24 cellular contexts compared by ENCODE assay signal in genomic region chr10:2111936-2112335, GRCh38.
DNase-seq lines count a peak whose midpoint lies in the region; FAIRE-seq and TF ChIP-seq lines count a peak whose summit lies in the region.
"Had no signal": no experiment of that assay in that cellular context is flagged by ENCODE, and none has a peak within 500 bp of the region (broad histone marks: within the 10 kb centered on the region; RNA-seq: fewer than 3 reads in every experiment).

No MANE protein-coding gene starts in this region.

- H3K4me1 Mint-ChIP-seq in astrocyte (ENCODE audit: low read depth, unreplicated experiment) = peaks cover 26% of the 10 kb centered on the region
- no peaks in the 10 kb centered on the region for H3K4me1 Mint-ChIP-seq in type B pancreatic cell (ENCODE audit: unreplicated experiment)
- H3K4me1 Mint-ChIP-seq in progenitor cell of endocrine pancreas (ENCODE audit: low read depth) = peaks cover 7% of the 10 kb centered on the region
- H3K4me1 Mint-ChIP-seq: activated CD8-positive, alpha-beta memory T cell treated with anti-CD3 and anti-CD28 coated beads, Interleukin-2, amount 10 ng/mL, durations not matched to agents 7 days and 5 days; activated naive CD4-positive, alpha-beta T cell treated with anti-CD3 and anti-CD28 coated beads, Interleukin-2, amount 10 ng/mL, durations not matched to agents 7 days and 5 days; central memory CD8-positive, alpha-beta T cell; stimulated activated effector memory CD8-positive, alpha-beta T cell treated with anti-CD3 and anti-CD28 coated beads, Interleukin-12 subunit alpha, Interleukin-12 subunit beta, amount 100 ng/mL, for 72 hours had no signal

- no peaks in the 10 kb centered on the region for H4K20me1 ChIP-seq in astrocyte (ENCODE audit: insufficient read depth, low read length)

- H3K27ac ChIP-seq in astrocyte (ENCODE audit: low read depth, low read length) = peak overlapping the region; percentile 50
- H3K27ac ChIP-seq: 22Rv1, heart left ventricle, lower lobe of right lung, sigmoid colon, upper lobe of right lung had no signal

- H2AFZ ChIP-seq in astrocyte (ENCODE audit: low read depth, low read length) = no peak overlapping the region

- H3K27me3 Mint-ChIP-seq in astrocyte (ENCODE audit: low read depth, unreplicated experiment) (no peaks in the 10 kb centered on the region), type B pancreatic cell (no peaks in the 10 kb centered on the region), progenitor cell of endocrine pancreas (no peaks in the 10 kb centered on the region)
- H3K27me3 Mint-ChIP-seq: activated CD8-positive, alpha-beta memory T cell treated with anti-CD3 and anti-CD28 coated beads, Interleukin-2, amount 10 ng/mL, durations not matched to agents 7 days and 5 days; central memory CD8-positive, alpha-beta T cell had no signal

- TF ChIP-seq CTCF in astrocyte (IDR thresholded peaks at IDR 0.05; ENCODE audit: insufficient read depth, low read depth, low read length) = no peak
- TF ChIP-seq CTCF in type B pancreatic cell (conservative IDR thresholded peaks at IDR 0.05) = no peak
- TF ChIP-seq CTCF in progenitor cell of endocrine pancreas (IDR thresholded peaks at IDR 0.05; ENCODE audit: unreplicated experiment) = no peak

- no peaks in the 10 kb centered on the region for H3K79me2 ChIP-seq in astrocyte (ENCODE audit: insufficient read depth, low read length)

- peak overlapping the region; percentile 32 for H3K4me2 ChIP-seq in astrocyte (ENCODE audit: low read length)

- no peaks in the 10 kb centered on the region for H3K36me3 ChIP-seq in astrocyte (ENCODE audit: insufficient read depth, low read length)
- H3K36me3 ChIP-seq: heart left ventricle, lower lobe of right lung, sigmoid colon, upper lobe of right lung had no signal

- H3K4me3 ChIP-seq in astrocyte (ENCODE audit: insufficient read depth, low read depth, low read length) = no peak overlapping the region
- H3K4me3 ChIP-seq: heart left ventricle, lower lobe of right lung, sigmoid colon, upper lobe of right lung had no signal

- H3K9me3 Mint-ChIP-seq in astrocyte (ENCODE audit: unreplicated experiment) (peaks cover 4% of the 10 kb centered on the region), type B pancreatic cell (peaks cover 7% of the 10 kb centered on the region), progenitor cell of endocrine pancreas (ENCODE audit: low read depth) (no peaks in the 10 kb centered on the region)
- H3K9me3 Mint-ChIP-seq: activated naive CD4-positive, alpha-beta T cell treated with anti-CD3 and anti-CD28 coated beads, Interleukin-2, amount 10 ng/mL, durations not matched to agents 7 days and 5 days; CD8-positive, alpha-beta T cell; central memory CD8-positive, alpha-beta T cell; stimulated activated effector memory CD8-positive, alpha-beta T cell treated with anti-CD3 and anti-CD28 coated beads, Interleukin-12 subunit alpha, Interleukin-12 subunit beta, amount 100 ng/mL, for 72 hours had no signal

- DNase-seq in NCI-H748 (lab: John Stamatoyannopoulos, UW; ENCODE audit: unreplicated experiment) (peak; percentile 1), NCI-H748 treated with DMSO at 0.1 percent for 48 hours (lab: John Stamatoyannopoulos, UW) (no peak), astrocyte (ENCODE audit: low read depth) (peak; percentile 95), iPS-NIHi7 (ENCODE audit: extremely low spot score) (peak; percentile 39), type B pancreatic cell (ENCODE audit: extremely low spot score, unreplicated experiment) (no peak), progenitor cell of endocrine pancreas (ENCODE audit: low spot score, unreplicated experiment) (no peak), frontal cortex (ENCODE audit: low spot score in 2 of 2) (no peak), UCSD-AML1 (lab: John Stamatoyannopoulos, UW; ENCODE audit: unreplicated experiment) (no peak)
- DNase-seq: activated CD8-positive, alpha-beta memory T cell treated with anti-CD3 and anti-CD28 coated beads, Interleukin-2, amount 10 ng/mL, durations not matched to agents 7 days and 5 days; activated naive CD4-positive, alpha-beta T cell treated with anti-CD3 and anti-CD28 coated beads, Interleukin-2, amount 10 ng/mL, durations not matched to agents 7 days and 5 days; CD8-positive, alpha-beta T cell; heart left ventricle; IMR-90; lower lobe of right lung; NCI-H1048; sigmoid colon; upper lobe of right lung had no signal

- H3K27me3 ChIP-seq in astrocyte (ENCODE audit: insufficient read depth, low read length) = no peaks in the 10 kb centered on the region
- H3K27me3 ChIP-seq: sigmoid colon, upper lobe of right lung had no signal

- H3K9me3 ChIP-seq in astrocyte (ENCODE audit: insufficient read depth, low read depth, low read length) = no peaks in the 10 kb centered on the region
- H3K9me3 ChIP-seq: lower lobe of right lung, upper lobe of right lung had no signal

- peak overlapping the region; percentile 82 for H3K27ac Mint-ChIP-seq in astrocyte (ENCODE audit: unreplicated experiment)
- H3K27ac Mint-ChIP-seq in type B pancreatic cell = peak overlapping the region; percentile 58
- no peak overlapping the region for H3K27ac Mint-ChIP-seq in progenitor cell of endocrine pancreas
- H3K27ac Mint-ChIP-seq: activated CD8-positive, alpha-beta memory T cell treated with anti-CD3 and anti-CD28 coated beads, Interleukin-2, amount 10 ng/mL, durations not matched to agents 7 days and 5 days; activated naive CD4-positive, alpha-beta T cell treated with anti-CD3 and anti-CD28 coated beads, Interleukin-2, amount 10 ng/mL, durations not matched to agents 7 days and 5 days; CD8-positive, alpha-beta T cell; stimulated activated effector memory CD8-positive, alpha-beta T cell treated with anti-CD3 and anti-CD28 coated beads, Interleukin-12 subunit alpha, Interleukin-12 subunit beta, amount 100 ng/mL, for 72 hours had no signal

- H3K9ac ChIP-seq in astrocyte (ENCODE audit: low read length) = no peak overlapping the region

- H3K4me3 Mint-ChIP-seq in astrocyte (ENCODE audit: unreplicated experiment) = no peak overlapping the region
- no peak overlapping the region for H3K4me3 Mint-ChIP-seq in type B pancreatic cell
- H3K4me3 Mint-ChIP-seq in progenitor cell of endocrine pancreas (ENCODE audit: low read depth) = no peak overlapping the region
- H3K4me3 Mint-ChIP-seq: activated CD8-positive, alpha-beta memory T cell treated with anti-CD3 and anti-CD28 coated beads, Interleukin-2, amount 10 ng/mL, durations not matched to agents 7 days and 5 days; activated naive CD4-positive, alpha-beta T cell treated with anti-CD3 and anti-CD28 coated beads, Interleukin-2, amount 10 ng/mL, durations not matched to agents 7 days and 5 days; CD8-positive, alpha-beta T cell; central memory CD8-positive, alpha-beta T cell; neural crest cell; stimulated activated effector memory CD8-positive, alpha-beta T cell treated with anti-CD3 and anti-CD28 coated beads, Interleukin-12 subunit alpha, Interleukin-12 subunit beta, amount 100 ng/mL, for 72 hours had no signal

- no peak for FAIRE-seq in astrocyte (lab: Jason Lieb, UNC)
- FAIRE-seq in frontal cortex (lab: Jason Lieb, UNC) = no peak
- FAIRE-seq: endothelial cell of umbilical vein, G401.6, GM19239 had no signal

- H3K36me3 Mint-ChIP-seq in astrocyte (ENCODE audit: low read depth, unreplicated experiment) (no peaks in the 10 kb centered on the region), type B pancreatic cell (no peaks in the 10 kb centered on the region), progenitor cell of endocrine pancreas (ENCODE audit: insufficient read depth) (no peaks in the 10 kb centered on the region)
- H3K36me3 Mint-ChIP-seq: activated CD8-positive, alpha-beta memory T cell treated with anti-CD3 and anti-CD28 coated beads, Interleukin-2, amount 10 ng/mL, durations not matched to agents 7 days and 5 days; activated naive CD4-positive, alpha-beta T cell treated with anti-CD3 and anti-CD28 coated beads, Interleukin-2, amount 10 ng/mL, durations not matched to agents 7 days and 5 days; CD8-positive, alpha-beta T cell; stimulated activated effector memory CD8-positive, alpha-beta T cell treated with anti-CD3 and anti-CD28 coated beads, Interleukin-12 subunit alpha, Interleukin-12 subunit beta, amount 100 ng/mL, for 72 hours had no signal

- H3K4me1 ChIP-seq in astrocyte (ENCODE audit: insufficient read depth, low read length) = peaks cover 4% of the 10 kb centered on the region
- H3K4me1 ChIP-seq: heart left ventricle, lower lobe of right lung, sigmoid colon, upper lobe of right lung had no signal

Comparison
In these comparisons a context has a peak if more than half of its experiments do, and no peak if none do; other contexts are left out.
1. DNase-seq: peak in NCI-H748 (single experiment), astrocyte (single experiment) and iPS-NIHi7 (single experiment); none in NCI-H748 treated with DMSO at 0.1 percent for 48 hours (single experiment), type B pancreatic cell (single experiment), progenitor cell of endocrine pancreas (single experiment), frontal cortex (0 of 2) and UCSD-AML1 (single experiment).